In the genomic region with DNA sequence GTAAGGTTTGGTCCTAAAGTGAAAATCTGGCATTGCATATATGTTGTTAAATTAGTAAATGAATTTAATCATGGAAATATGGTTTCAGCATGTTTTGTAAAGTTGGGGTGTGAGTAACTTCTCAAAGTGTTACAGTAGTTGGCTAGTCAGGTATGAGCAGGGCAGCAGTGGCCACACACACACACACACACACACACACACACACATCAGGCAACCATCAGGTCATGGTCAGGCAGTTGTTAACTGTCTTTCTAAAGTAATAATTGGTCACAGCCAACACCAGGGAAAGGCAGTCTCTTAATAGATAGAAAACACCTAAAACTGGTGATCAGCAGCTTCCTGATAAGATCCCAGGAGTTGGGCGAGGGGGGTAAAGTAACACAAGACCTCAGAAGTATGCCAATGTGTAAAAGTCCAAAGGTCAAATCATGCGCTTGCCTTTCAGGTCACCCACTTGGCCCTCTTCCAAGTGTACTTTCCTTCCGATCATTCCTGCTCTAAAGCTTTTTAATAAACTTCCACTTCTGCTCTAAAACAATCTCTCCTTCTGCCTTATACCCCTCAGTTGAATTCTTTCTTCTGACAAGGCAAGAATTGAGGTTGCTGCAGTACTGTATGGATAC, we compare ENCODE assay signal across 14 cellular contexts.
"Had no signal": no experiment of that assay in that cellular context is flagged by ENCODE, and none has a peak within 500 bp of the region (broad histone marks: within the 10 kb centered on the region; RNA-seq: fewer than 3 reads in every experiment).

No MANE protein-coding gene starts in this region.

- DNase-seq: activated CD8-positive, alpha-beta memory T cell treated with anti-CD3 and anti-CD28 coated beads, Interleukin-2, amount 50 U/mL, for 4 hours; activated CD8-positive, alpha-beta T cell treated with anti-CD3 and anti-CD28 coated beads for 36 hours; activated naive CD8-positive, alpha-beta T cell treated with anti-CD3 and anti-CD28 coated beads, Interleukin-2, amount 10 ng/mL, durations not matched to agents 7 days and 5 days; activated T-cell treated with anti-CD3 and anti-CD28 coated beads, Interleukin-2, amount 50 U/mL, for 72 hours; aorta; lower lobe of right lung; naive thymus-derived CD4-positive, alpha-beta T cell; stimulated activated CD4-positive, alpha-beta T cell treated with anti-CD3 and anti-CD28 coated beads, Interleukin-4, amount 100 ng/mL, for 1 hour; stimulated activated CD8-positive, alpha-beta memory T cell treated with anti-CD3 and anti-CD28 coated beads, Interleukin-4, amount 100 ng/mL, for 48 hours; stimulated activated naive CD8-positive, alpha-beta T cell treated with anti-CD3 and anti-CD28 coated beads, Interleukin-15, Interleukin-2, amounts not matched to agents 100 U/mL and 50 U/mL, for 24 hours; T-cell; T1000 had no signal

- H3K27ac ChIP-seq: gastroesophageal sphincter, lower lobe of right lung, VCaP had no signal

- H3K9me3 Mint-ChIP-seq: activated CD8-positive, alpha-beta T cell treated with anti-CD3 and anti-CD28 coated beads for 36 hours; activated naive CD8-positive, alpha-beta T cell treated with anti-CD3 and anti-CD28 coated beads, Interleukin-2, amount 10 ng/mL, durations not matched to agents 7 days and 5 days had no signal

- H3K27me3 ChIP-seq: gastroesophageal sphincter had no signal

- H3K4me1 Mint-ChIP-seq: activated naive CD8-positive, alpha-beta T cell treated with anti-CD3 and anti-CD28 coated beads, Interleukin-2, amount 10 ng/mL, durations not matched to agents 7 days and 5 days; T-cell had no signal

- H3K9me3 ChIP-seq: lower lobe of right lung had no signal

- H3K4me3 ChIP-seq: gastroesophageal sphincter, lower lobe of right lung had no signal

- H3K4me3 Mint-ChIP-seq: activated CD8-positive, alpha-beta T cell treated with anti-CD3 and anti-CD28 coated beads for 36 hours; activated naive CD8-positive, alpha-beta T cell treated with anti-CD3 and anti-CD28 coated beads, Interleukin-2, amount 10 ng/mL, durations not matched to agents 7 days and 5 days; activated T-cell treated with anti-CD3 and anti-CD28 coated beads, Interleukin-2, amount 50 U/mL, for 72 hours; naive thymus-derived CD4-positive, alpha-beta T cell; T-cell had no signal

- ATAC-seq: activated CD8-positive, alpha-beta T cell treated with anti-CD3 and anti-CD28 coated beads for 36 hours; activated T-cell treated with anti-CD3 and anti-CD28 coated beads, Interleukin-2, amount 50 U/mL, for 72 hours; gastroesophageal sphincter; lower lobe of right lung; naive thymus-derived CD4-positive, alpha-beta T cell; stimulated activated naive CD8-positive, alpha-beta T cell treated with anti-CD3 and anti-CD28 coated beads, Interleukin-15, Interleukin-2, amounts not matched to agents 100 U/mL and 50 U/mL, for 24 hours; T-cell had no signal

- H3K36me3 Mint-ChIP-seq: activated naive CD8-positive, alpha-beta T cell treated with anti-CD3 and anti-CD28 coated beads, Interleukin-2, amount 10 ng/mL, durations not matched to agents 7 days and 5 days; T-cell had no signal

- H3K36me3 ChIP-seq: gastroesophageal sphincter, lower lobe of right lung had no signal

- H3K4me1 ChIP-seq: gastroesophageal sphincter, lower lobe of right lung had no signal

- H3K27ac Mint-ChIP-seq: activated CD8-positive, alpha-beta T cell treated with anti-CD3 and anti-CD28 coated beads for 36 hours; activated naive CD8-positive, alpha-beta T cell treated with anti-CD3 and anti-CD28 coated beads, Interleukin-2, amount 10 ng/mL, durations not matched to agents 7 days and 5 days; activated T-cell treated with anti-CD3 and anti-CD28 coated beads, Interleukin-2, amount 50 U/mL, for 72 hours; naive thymus-derived CD4-positive, alpha-beta T cell; T-cell had no signal
